ENCODE assay signal across 8 cellular contexts in genomic region chrX:110317079-110317819, GRCh38. TPM values are rescaled to one million over a fixed set of nuclear protein-coding genes. Genes with fewer than 3 reads are reported as not detected.
A peak's percentile ranks its signal among the peaks of the same experiment; 100 is the strongest.
DNase-seq lines count a peak whose midpoint lies in the region; ATAC-seq and TF ChIP-seq lines count a peak whose summit lies in the region.

No MANE protein-coding gene starts in this region.

- no peaks in the 10 kb centered on the region for H3K9me2 ChIP-seq in MM.1S (replicated peaks; ENCODE audit: insufficient read depth, low read length)

- TF ChIP-seq EP300 in transverse colon (IDR thresholded peaks at IDR 0.05; ENCODE audit: low read depth): no peak

- H3K4me2 ChIP-seq in MM.1S (ENCODE audit: low read depth, low read length): peak overlapping the region; percentile 52; the same call in 1 of the 2 replicates

- no peaks in the 10 kb centered on the region for H3K36me3 ChIP-seq in ES-I3 (ENCODE audit: insufficient read depth, low read length)
- H3K36me3 ChIP-seq in MM.1S (replicated peaks; ENCODE audit: insufficient read depth, low read length): no peaks in the 10 kb centered on the region
- H3K36me3 ChIP-seq in transverse colon: no peaks in the 10 kb centered on the region

- peak overlapping the region; percentile 98 for H3K4me3 Mint-ChIP-seq in neural crest cell

- H3K4me1 ChIP-seq in ES-I3 (ENCODE audit: insufficient read depth, low read length) (peaks cover 27% of the 10 kb centered on the region), MM.1S (ENCODE audit: low read length) (peaks cover 9% of the 10 kb centered on the region), transverse colon (peaks cover 0 to 13% (median 0%) of the 10 kb centered on the region in 4 donors)

- 60% methylated on average over 37 of the region's 40 CpGs; no CpG with 5 or more reads in 1 of the 2 donors for WGBS in transverse colon (ENCODE audit: low coverage in 1 of 2), 2 donors

- H3K27ac Mint-ChIP-seq in neural crest cell (ENCODE audit: unreplicated experiment): peak overlapping the region; percentile 96

- H3K79me2 ChIP-seq in MM.1S (ENCODE audit: low read length): peaks cover 56% of the 10 kb centered on the region

- no peak for TF ChIP-seq POLR2A in transverse colon (IDR thresholded peaks at IDR 0.05)

- H3K27ac ChIP-seq in MM.1S (ENCODE audit: low read length) (peak overlapping the region; percentile 69; the same call in 1 of the 2 replicates), transverse colon (peak overlapping the region; percentile 84 to 92 (median 86))

- H3K27me3 ChIP-seq in MM.1S (replicated peaks; ENCODE audit: insufficient read depth, low read length): no peaks in the 10 kb centered on the region
- H3K27me3 ChIP-seq in transverse colon: no peaks in the 10 kb centered on the region

- H4K20me1 ChIP-seq in MM.1S (ENCODE audit: insufficient read depth, low read length): no peaks in the 10 kb centered on the region

- in situ Hi-C loops in transverse colon (cut with MboI; ENCODE audit: low pct_ligation_motif_present in 1 of 4, low pct_unique_long_range_greater_than_20kb in 1 of 4, low sequenced_read_pairs in 3 of 4): no loop called here

- H3K27me3 Mint-ChIP-seq in neural crest cell (ENCODE audit: low read depth): peaks cover 39% of the 10 kb centered on the region

- TF ChIP-seq CTCF in MM.1S (IDR thresholded peaks at IDR 0.05; ENCODE audit: low read length) (no peak), fibroblast of mammary gland (conservative IDR thresholded peaks at IDR 0.05; ENCODE audit: control insufficient read depth, insufficient read depth, low read depth, low read length) (no peak), neural crest cell (conservative IDR thresholded peaks at IDR 0.05) (peak; percentile 30), transverse colon (IDR thresholded peaks at IDR 0.05) (peak in 1 of 5 experiments; percentile 15)

- H3K4me1 Mint-ChIP-seq in neural crest cell: peaks cover 34% of the 10 kb centered on the region

- H3K4me3 ChIP-seq in MM.1S (ENCODE audit: low read length): peak overlapping the region; percentile 79
- peak overlapping the region; percentile 75 for H3K4me3 ChIP-seq in fibroblast of mammary gland (ENCODE audit: control insufficient read depth, low read depth, low read length)
- peak overlapping the region; percentile 54 to 90 (median 63) for H3K4me3 ChIP-seq in transverse colon

- H2AFZ ChIP-seq in MM.1S (ENCODE audit: low read length): peak overlapping the region; percentile 54

- H3K36me3 Mint-ChIP-seq in neural crest cell (ENCODE audit: low read depth): no peaks in the 10 kb centered on the region

- H3K9me3 ChIP-seq in ES-I3 (ENCODE audit: control insufficient read depth, insufficient read depth, low read length) (no peaks in the 10 kb centered on the region), MM.1S (replicated peaks; ENCODE audit: insufficient read depth, low read length) (no peaks in the 10 kb centered on the region), transverse colon (no peaks in the 10 kb centered on the region)

- no peaks in the 10 kb centered on the region for H3F3A ChIP-seq in MM.1S (ENCODE audit: insufficient read depth, low read length)

- intact Hi-C loops in transverse colon (cut with DNase I; ENCODE audit: low total_unique reads): no loop called here

- H3K9ac ChIP-seq in ES-I3 (ENCODE audit: low read depth, low read length) (peak overlapping the region; percentile 63), MM.1S (ENCODE audit: low read length) (peak overlapping the region; percentile 88)

- peak; percentile 9 for ATAC-seq in GM21786 (IDR thresholded peaks at IDR 0.05; ENCODE audit: unreplicated experiment)

- H3K9me3 Mint-ChIP-seq in neural crest cell: no peaks in the 10 kb centered on the region

- DNase-seq in MM.1S (peak; percentile 24), fibroblast of mammary gland (ENCODE audit: low read depth) (peak; percentile 16), neural crest cell (ENCODE audit: low read depth, low spot score) (peak; percentile 38), transverse colon (peak; percentile 17), NCI-H1105 (lab: John Stamatoyannopoulos, UW) (no peak)
- DNase-seq in activated T-cell treated with anti-CD3 and anti-CD28 coated beads, Interleukin-2, amount 50 U/mL, for 48 hours: peak; percentile 55 to 56

RNA-seq across cellular contexts. Expression of gene AMMECR1, which starts 0.6 kb away (rescaled TPM):
- 20.4 and 22.2 TPM in 2 replicates for total RNA-seq in neural crest cell
- 10 to 100 TPM in 1 of 4 donors, 1 to 10 TPM in 3; 2.6 to 15.3 (median 8.6) TPM for total RNA-seq in transverse colon

RNA-seq across cellular contexts. Expression of gene RTL9, which starts 41.4 kb away (rescaled TPM):
- total RNA-seq in neural crest cell (0.30 and 0.37 TPM in 2 replicates), transverse colon (under 1 TPM in 1 of 4 donors, not detected in 3; under 0.01 TPM)
